Comparison of ENCODE assay signal across 8 cellular contexts in the genomic region with DNA sequence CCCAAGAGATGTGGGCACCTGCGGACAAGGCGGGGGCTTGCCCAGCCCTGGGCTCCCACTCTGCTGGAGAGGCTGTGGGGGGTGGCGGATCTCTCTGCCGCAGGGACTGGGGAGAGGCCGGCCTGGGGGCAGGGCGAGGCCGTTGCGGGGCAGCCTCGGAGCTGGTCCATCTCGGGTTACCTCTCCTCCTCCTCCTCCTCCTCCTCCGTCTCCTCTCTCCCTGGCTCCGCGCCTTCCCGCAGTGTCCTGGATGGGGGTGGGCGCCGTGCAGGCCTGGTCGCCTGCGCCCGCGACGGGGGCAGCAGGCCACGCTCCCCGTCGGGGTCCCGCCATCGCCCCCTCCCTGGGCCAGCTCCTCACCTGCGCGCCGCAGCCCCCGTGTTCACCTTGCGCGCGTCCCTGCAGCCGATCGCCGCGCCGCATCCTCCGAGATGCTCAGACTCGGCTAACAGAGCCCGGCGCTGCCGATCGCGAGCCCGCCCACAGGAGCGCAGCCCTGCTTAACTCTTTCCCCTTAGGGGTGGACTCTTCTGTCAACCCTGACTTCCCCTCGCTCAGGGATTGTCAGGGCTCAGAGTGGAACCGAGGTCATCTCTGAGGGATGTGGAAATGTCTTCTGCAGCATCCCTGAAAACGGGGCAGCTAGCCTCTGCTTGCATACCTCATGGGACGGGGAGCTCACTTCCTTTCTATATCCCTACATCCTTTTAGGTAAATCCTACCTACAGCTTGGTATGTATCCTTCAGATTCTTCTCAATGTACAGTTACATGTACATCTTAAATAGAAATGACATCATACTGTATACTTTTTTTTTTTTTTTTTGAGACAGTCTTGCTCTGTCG. TPM values are rescaled to one million over a fixed set of nuclear protein-coding genes. Genes with fewer than 3 reads are reported as not detected.
DNase-seq lines count a peak whose midpoint lies in the region; ATAC-seq and TF ChIP-seq lines count a peak whose summit lies in the region.

Gene PRRT3 (minus strand): TSS at position 447 of the 844 bp plus-strand sequence. CDS start 2,293 bp downstream, outside the sequence.

- H3K27ac ChIP-seq in subcutaneous abdominal adipose tissue (ENCODE audit: low read depth, low read length), result no peak within 1 kb of the TSS

- H3K9me3 ChIP-seq in mononuclear cell (ENCODE audit: low read depth, low read length) (no peaks in the 10 kb centered on the region), subcutaneous abdominal adipose tissue (ENCODE audit: control insufficient read depth in 5 of 5, low read length in 5 of 5) (no peaks in the 10 kb centered on the region)

- H3K27ac Mint-ChIP-seq in activated CD4-positive, alpha-beta T cell treated with anti-CD3 and anti-CD28 coated beads, Interleukin-2, amount 10 ng/mL, durations not matched to agents 7 days and 5 days, result peak within 1 kb of the TSS; percentile 46

- H3K4me3 ChIP-seq in GM12864 (ENCODE audit: low read depth, low read length) (peak within 1 kb of the TSS; percentile 91), mononuclear cell (ENCODE audit: low read length) (peak within 1 kb of the TSS; percentile 43), subcutaneous abdominal adipose tissue (ENCODE audit: low read depth in 1 of 5, low read length in 5 of 5) (peak within 1 kb of the TSS in 4 of 5 donors; percentile 22 to 67 (median 60))

- TF ChIP-seq CTCF in GM12864 (IDR thresholded peaks at IDR 0.05; ENCODE audit: low read depth, low read length, missing control alignments), result no peak

- CTCF ChIA-PET in activated CD4-positive, alpha-beta T cell treated with anti-CD3 and anti-CD28 coated beads, Interleukin-2, amount 10 ng/mL, durations not matched to agents 7 days and 5 days (lab: Charles Lee), result interaction anchor here (0.6 to 3.6 kb wide), 5 partner anchors 10 to 1037 kb away, joined by 3 to 17 read pairs (median 4); partner anchors contain the start of gene CRELD1

- H3K4me1 ChIP-seq in mononuclear cell (ENCODE audit: insufficient read depth, low read length), result peaks cover 14% of the 10 kb centered on the region
- peaks cover 0 to 39% (median 27%) of the 10 kb centered on the region in 5 donors for H3K4me1 ChIP-seq in subcutaneous abdominal adipose tissue (ENCODE audit: control insufficient read depth in 5 of 5, insufficient read depth in 5 of 5, low read length in 5 of 5)

- peak within 1 kb of the TSS; percentile 83 for H3K4me3 Mint-ChIP-seq in activated CD4-positive, alpha-beta T cell treated with anti-CD3 and anti-CD28 coated beads, Interleukin-2, amount 10 ng/mL, durations not matched to agents 7 days and 5 days

- DNase-seq in GM12864 (ENCODE audit: low read depth), result no peak
- DNase-seq in M059J (ENCODE audit: low read depth), result peak; percentile 31
- peak; percentile 68 for DNase-seq in activated CD4-positive, alpha-beta T cell treated with anti-CD3 and anti-CD28 coated beads, Interleukin-2, amount 10 ng/mL, durations not matched to agents 7 days and 5 days
- peak; percentile 75 for DNase-seq in ecto neural progenitor cell (ENCODE audit: low spot score)
- no peak for DNase-seq in HCEC 1CT

- no peaks in the 10 kb centered on the region for H3K9me3 Mint-ChIP-seq in activated CD4-positive, alpha-beta T cell treated with anti-CD3 and anti-CD28 coated beads, Interleukin-2, amount 10 ng/mL, durations not matched to agents 7 days and 5 days

- H3K27me3 ChIP-seq in mononuclear cell (ENCODE audit: insufficient read depth, low read length), result no peaks in the 10 kb centered on the region
- H3K27me3 ChIP-seq in subcutaneous abdominal adipose tissue (ENCODE audit: control insufficient read depth in 5 of 5, insufficient read depth in 4 of 5, low read length in 5 of 5), result no peaks in the 10 kb centered on the region

- POLR2A ChIA-PET in activated CD4-positive, alpha-beta T cell treated with anti-CD3 and anti-CD28 coated beads, Interleukin-2, amount 10 ng/mL, durations not matched to agents 7 days and 5 days (lab: Charles Lee), result interaction anchor here (0.6 to 1.5 kb wide), 2 partner anchors 19 to 35 kb away, joined by 3 to 4 read pairs; no protein-coding TSS in a partner anchor

- peak; percentile 73 for ATAC-seq in GM21717 (IDR thresholded peaks at IDR 0.05; ENCODE audit: unreplicated experiment)

- H3K36me3 ChIP-seq in subcutaneous abdominal adipose tissue (ENCODE audit: control insufficient read depth in 5 of 5, insufficient read depth in 5 of 5, low read length in 5 of 5), result peaks cover 0 to 13% (median 8%) of the 10 kb centered on the region in 5 donors

- H3K9ac ChIP-seq in subcutaneous abdominal adipose tissue (ENCODE audit: low read length in 5 of 5), result peak within 1 kb of the TSS in 3 of 5 donors; percentile 30 to 64 (median 44)

- no peaks in the 10 kb centered on the region for H3K27me3 Mint-ChIP-seq in activated CD4-positive, alpha-beta T cell treated with anti-CD3 and anti-CD28 coated beads, Interleukin-2, amount 10 ng/mL, durations not matched to agents 7 days and 5 days

- H3K4me1 Mint-ChIP-seq in activated CD4-positive, alpha-beta T cell treated with anti-CD3 and anti-CD28 coated beads, Interleukin-2, amount 10 ng/mL, durations not matched to agents 7 days and 5 days, result peaks cover 19% of the 10 kb centered on the region

- no peaks in the 10 kb centered on the region for H3K36me3 Mint-ChIP-seq in activated CD4-positive, alpha-beta T cell treated with anti-CD3 and anti-CD28 coated beads, Interleukin-2, amount 10 ng/mL, durations not matched to agents 7 days and 5 days (ENCODE audit: low read depth)

RNA-seq across cellular contexts. Expression of gene PRRT3, which starts in this region (rescaled TPM):
- total RNA-seq in M059J (2014; rRNA removed; shearing (Covaris generic)), result 2.8 and 3.8 TPM in 2 replicates
- 1 to 10 TPM; 4.8 to 5.5 TPM for total RNA-seq in activated CD4-positive, alpha-beta T cell treated with anti-CD3 and anti-CD28 coated beads, Interleukin-2, amount 10 ng/mL, durations not matched to agents 7 days and 5 days
- 3.9 TPM for total RNA-seq in mononuclear cell

Comparison
In these comparisons a context has a peak if more than half of its experiments do, and no peak if none do; other contexts are left out.
1. DNase-seq: peak in M059J (single experiment), activated CD4-positive, alpha-beta T cell treated with anti-CD3 and anti-CD28 coated beads, Interleukin-2, amount 10 ng/mL, durations not matched to agents 7 days and 5 days (single experiment) and ecto neural progenitor cell (single experiment); none in GM12864 (single experiment) and HCEC 1CT (single experiment).
2. Peak in every context shown above with its lines, with median percentiles within 50 percentile points of each other: H3K4me3 ChIP-seq.